Comparison of ENCODE assay signal across 17 cellular contexts in the genomic region with DNA sequence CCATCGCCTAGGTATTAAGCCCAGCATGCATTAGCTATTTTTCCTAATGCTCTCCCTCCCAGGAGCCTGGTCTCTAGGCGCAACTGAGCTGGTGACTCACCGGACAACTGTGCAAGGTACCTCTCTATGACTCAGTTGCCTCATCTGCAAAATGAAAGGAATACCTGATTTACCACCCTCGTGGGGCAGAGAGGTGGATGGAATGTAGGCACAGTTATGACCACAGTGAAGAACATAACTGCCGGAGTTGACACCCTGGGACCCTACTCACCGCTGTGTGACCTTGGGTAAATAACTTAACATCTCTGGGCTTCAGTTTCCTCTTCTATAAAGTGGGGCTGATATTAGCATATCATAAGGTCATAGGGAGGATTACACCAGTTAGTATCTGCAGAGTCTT. TPM values are rescaled to one million over a fixed set of nuclear protein-coding genes. Genes with fewer than 3 reads are reported as not detected.
DNase-seq lines count a peak whose midpoint lies in the region; ATAC-seq, FAIRE-seq and TF ChIP-seq lines count a peak whose summit lies in the region.
"Had no signal": no experiment of that assay in that cellular context is flagged by ENCODE, and none has a peak within 500 bp of the region (broad histone marks: within the 10 kb centered on the region; RNA-seq: fewer than 3 reads in every experiment).

No MANE protein-coding gene starts in this region.

- peaks cover 7% of the 10 kb centered on the region for H3K23me2 ChIP-seq in H1 (ENCODE audit: low read depth, low read length)

- no peak overlapping the region for H3K14ac ChIP-seq in H1 (ENCODE audit: insufficient read length)

- H3K9ac ChIP-seq in H1 (replicated peaks in 1 of 4; ENCODE audit: extremely low read depth in 1 of 4, low read depth in 3 of 4, low read length in 3 of 4), result no peak overlapping the region
- H3K9ac ChIP-seq in mesendoderm (ENCODE audit: low read length), result no peak overlapping the region

- H2BK120ac ChIP-seq in H1 (replicated peaks; ENCODE audit: low read depth, low read length) (no peak overlapping the region), mesendoderm (ENCODE audit: low read depth, low read length) (no peak overlapping the region)

- H3K79me1 ChIP-seq in H1 (ENCODE audit: low read depth, low read length) (peaks cover 12% of the 10 kb centered on the region), mesendoderm (ENCODE audit: low read length) (peaks cover 30% of the 10 kb centered on the region)

- H3K27ac ChIP-seq in H1 (ENCODE audit: low read depth, low read length) (no peak overlapping the region), mesendoderm (ENCODE audit: low read depth, low read length) (no peak overlapping the region)
- H3K27ac ChIP-seq: sigmoid colon, tibial artery had no signal

- POLR2A ChIA-PET in activated CD4-positive, alpha-beta memory T cell treated with anti-CD3 and anti-CD28 coated beads for 36 hours (lab: Charles Lee), result interaction anchor here (0.9 to 23.9 kb wide), 2 partner anchors 16 to 17 kb away, joined by 3 to 425 read pairs; a partner anchor contains a TSS
- POLR2A ChIA-PET in H1 (lab: Charles Lee; ENCODE audit: partially characterized antibody), result interaction anchor here (1.0 to 1.1 kb wide), 2 partner anchors 12 to 13 kb away, joined by 3 to 4 read pairs; no protein-coding TSS in a partner anchor

- no peak for TF ChIP-seq RAD21 in H1 (IDR thresholded peaks at IDR 0.05 in 1 of 2, conservative IDR thresholded peaks at IDR 0.05 in 1 of 2; ENCODE audit: low read depth in 2 of 2, low read length in 2 of 2)

- H2AK5ac ChIP-seq in H1 (ENCODE audit: low read depth, low read length), result no peak overlapping the region
- H2AK5ac ChIP-seq in mesendoderm (ENCODE audit: low read length), result no peak overlapping the region

- no peak overlapping the region for H2BK20ac ChIP-seq in H1 (ENCODE audit: low read length)

- H3K4me2 ChIP-seq in H1 (ENCODE audit: insufficient read depth in 1 of 2, low read depth in 2 of 2, low read length in 2 of 2) (no peak overlapping the region), mesendoderm (ENCODE audit: low read length) (no peak overlapping the region)

- H3K4me1 ChIP-seq in H1 (replicated peaks in 1 of 4; ENCODE audit: control insufficient read depth in 3 of 4, insufficient read depth in 4 of 4, low read length in 3 of 4) (peaks cover 16 to 39% (median 27%) of the 10 kb centered on the region in 4 experiments), mesendoderm (ENCODE audit: control insufficient read depth, low read depth, low read length) (peaks cover 16% of the 10 kb centered on the region)

- H3K27ac Mint-ChIP-seq in activated CD4-positive, alpha-beta memory T cell treated with anti-CD3 and anti-CD28 coated beads for 36 hours, result peak overlapping the region; percentile 87

- H3K18ac ChIP-seq in H1 (ENCODE audit: extremely low read depth, low read length) (no peak overlapping the region), mesendoderm (ENCODE audit: low read length) (no peak overlapping the region)

- no peak for TF ChIP-seq EP300 in H1 (IDR thresholded peaks at IDR 0.05; ENCODE audit: borderline replicate concordance in 1 of 2, low read depth in 2 of 2, low read length in 2 of 2)

- H2BK12ac ChIP-seq in H1 (ENCODE audit: low read depth, low read length), result no peak overlapping the region

- H3K4me3 Mint-ChIP-seq in activated CD4-positive, alpha-beta memory T cell treated with anti-CD3 and anti-CD28 coated beads for 36 hours, result peak overlapping the region; percentile 66

- CTCF ChIA-PET in activated CD4-positive, alpha-beta memory T cell treated with anti-CD3 and anti-CD28 coated beads for 36 hours (lab: Charles Lee), result interaction anchor here (0.7 to 3.3 kb wide), 5 partner anchors 9 to 34 kb away, joined by 3 to 14 read pairs (median 6); no protein-coding TSS in a partner anchor
- CTCF ChIA-PET in H1 (lab: Charles Lee; ENCODE audit: partially characterized antibody), result interaction anchor here (2.2 kb wide), 1 partner anchor 17 kb away, joined by 8 read pairs; no protein-coding TSS in a partner anchor

- H3K23ac ChIP-seq in H1 (ENCODE audit: insufficient read length) (no peak overlapping the region), mesendoderm (ENCODE audit: low read length) (no peak overlapping the region)

- no peak overlapping the region for H2BK15ac ChIP-seq in H1 (ENCODE audit: low read length)
- no peak overlapping the region for H2BK15ac ChIP-seq in mesendoderm (replicated peaks; ENCODE audit: low read depth)

- no peak overlapping the region for H3K4me3 ChIP-seq in H1 (ENCODE audit: extremely low read depth in 1 of 4, insufficient read depth in 2 of 4, low read depth in 3 of 4, low read length in 4 of 4)
- no peak overlapping the region for H3K4me3 ChIP-seq in mesendoderm (ENCODE audit: low read length)
- H3K4me3 ChIP-seq: sigmoid colon, SJCRH30, tibial artery had no signal

- H3K27me3 Mint-ChIP-seq in activated CD4-positive, alpha-beta memory T cell treated with anti-CD3 and anti-CD28 coated beads for 36 hours, result no peaks in the 10 kb centered on the region

- peaks cover 0 to 42% of the 10 kb centered on the region in 2 experiments; a peak in 3 of 4 replicates for H3K79me2 ChIP-seq in H1 (ENCODE audit: control insufficient read depth in 1 of 2, insufficient read depth in 2 of 2, low read length in 2 of 2)
- peaks cover 41% of the 10 kb centered on the region for H3K79me2 ChIP-seq in mesendoderm (ENCODE audit: control insufficient read depth, insufficient read depth, low read length)

- ATAC-seq in HG02970 (IDR thresholded peaks at IDR 0.05; ENCODE audit: low FRiP score, unreplicated experiment), result no peak

- H2BK5ac ChIP-seq in H1 (ENCODE audit: low read depth, low read length) (no peak overlapping the region), mesendoderm (ENCODE audit: low read length) (no peak overlapping the region)

- TF ChIP-seq CTCF in H1 (IDR thresholded peaks at IDR 0.05; ENCODE audit: control extremely low read depth in 1 of 3, insufficient read depth in 1 of 3, low read depth in 1 of 3, low read length in 3 of 3), result no peak

- no peak overlapping the region for H4K5ac ChIP-seq in H1 (ENCODE audit: insufficient read length, low read depth, low read length)
- no peak overlapping the region for H4K5ac ChIP-seq in mesendoderm (ENCODE audit: low read length)

- H3K27me3 ChIP-seq in H1 (replicated peaks in 1 of 4; ENCODE audit: control insufficient read depth in 3 of 4, extremely low read depth in 1 of 4, insufficient read depth in 3 of 4, low read length in 3 of 4), result peaks cover 0 to 7% (median 3%) of the 10 kb centered on the region in 4 experiments; a peak in 4 of 7 replicates
- H3K27me3 ChIP-seq in mesendoderm (ENCODE audit: insufficient read depth, low read length, poor library complexity), result no peaks in the 10 kb centered on the region
- H3K27me3 ChIP-seq: SJCRH30 had no signal

- no peak overlapping the region for H3K56ac ChIP-seq in H1 (replicated peaks; ENCODE audit: insufficient read length, low read depth, low read length)
- no peak overlapping the region for H3K56ac ChIP-seq in mesendoderm (ENCODE audit: low read length)

- no peaks in the 10 kb centered on the region for H3K9me3 Mint-ChIP-seq in activated CD4-positive, alpha-beta memory T cell treated with anti-CD3 and anti-CD28 coated beads for 36 hours

- no peaks in the 10 kb centered on the region for H3K9me3 ChIP-seq in H1 (ENCODE audit: insufficient read depth in 2 of 2, low read depth in 1 of 2, low read length in 1 of 2)
- H3K9me3 ChIP-seq: sigmoid colon, SJCRH30, tibial artery had no signal

- H4K20me1 ChIP-seq in H1 (replicated peaks in 1 of 2; ENCODE audit: control insufficient read depth in 1 of 2, insufficient read depth in 2 of 2, low read length in 2 of 2), result peaks cover 3 to 4% of the 10 kb centered on the region in 2 experiments

- FAIRE-seq in H1 (lab: Jason Lieb, UNC), result no peak
- FAIRE-seq in urothelium cell line (lab: Jason Lieb, UNC), result no peak
- FAIRE-seq: H54 had no signal

- no peak overlapping the region for H3K4ac ChIP-seq in H1 (replicated peaks; ENCODE audit: insufficient read length, low read depth, low read length)
- no peak overlapping the region for H3K4ac ChIP-seq in mesendoderm (ENCODE audit: low read depth, low read length)

- H3K4me1 Mint-ChIP-seq in activated CD4-positive, alpha-beta memory T cell treated with anti-CD3 and anti-CD28 coated beads for 36 hours (ENCODE audit: low read depth), result peaks cover 82% of the 10 kb centered on the region

- no peak for TF ChIP-seq POLR2A in H1 (IDR thresholded peaks at IDR 0.05; ENCODE audit: control extremely low read depth in 1 of 2, low read depth in 2 of 2, low read length in 2 of 2)

- no peak overlapping the region for H2AFZ ChIP-seq in H1 (ENCODE audit: low read length)

- H4K8ac ChIP-seq in H1 (ENCODE audit: extremely low read depth, insufficient read depth, low read length), result no peak overlapping the region
- H4K8ac ChIP-seq in mesendoderm (ENCODE audit: low read depth, low read length), result no peak overlapping the region

- DNase-seq in stimulated activated naive CD4-positive, alpha-beta T cell treated with Interleukin-2 at 50 U/mL for 16 hours (lab: John Stamatoyannopoulos, UW), result peak; percentile 42
- no peak for DNase-seq in stimulated activated naive CD4-positive, alpha-beta T cell (lab: John Stamatoyannopoulos, UW)
- peak; percentile 64 for DNase-seq in activated CD4-positive, alpha-beta memory T cell treated with anti-CD3 and anti-CD28 coated beads for 36 hours
- DNase-seq in H1 (ENCODE audit: low read depth in 1 of 2, low spot score in 2 of 2) (no peak), urothelium cell line (ENCODE audit: low spot score) (no peak), mesendoderm (no peak)
- DNase-seq: C1 segment of cervical spinal cord, DMS53, foreskin fibroblast, MV-4-11, NCI-H2081, NCI-H524, sigmoid colon, tibial artery had no signal

- H3K36me3 Mint-ChIP-seq in activated CD4-positive, alpha-beta memory T cell treated with anti-CD3 and anti-CD28 coated beads for 36 hours, result peaks cover 54% of the 10 kb centered on the region

- WGBS in H1 (ENCODE audit: extremely low coverage in 1 of 2, insufficient coverage in 1 of 2, insufficient read length in 1 of 2, insufficient replicate concordance in 2 of 2, low coverage in 1 of 2, low lambda C conversion rate in 2 of 2, missing lambda C conversion rate in 1 of 2), 2 experiments, result 92% methylated on average over 6 of the region's 6 CpGs; no CpG with 5 or more reads in 1 of the 2 experiments
- whole genome bisulfite sequencing in mesendoderm (ENCODE audit: extremely low coverage, insufficient coverage, low lambda C conversion rate), result no CpG with 5 or more reads among the region's 6 CpGs

- H3K36me3 ChIP-seq in H1 (ENCODE audit: control insufficient read depth in 2 of 4, insufficient read depth in 4 of 4, low read length in 3 of 4) (no peaks in the 10 kb centered on the region), mesendoderm (ENCODE audit: control insufficient read depth, insufficient read depth, low read length) (no peaks in the 10 kb centered on the region)
- H3K36me3 ChIP-seq: sigmoid colon, SJCRH30, tibial artery had no signal

- intact Hi-C loops in activated CD4-positive, alpha-beta memory T cell treated with anti-CD3 and anti-CD28 coated beads for 36 hours (cut with micrococcal nuclease), result loop anchor here (1.0 kb wide), 2 partner anchors 8 to 10 kb away; no protein-coding TSS in a partner anchor

- H4K91ac ChIP-seq in H1 (replicated peaks; ENCODE audit: insufficient read length, low read length), result no peak overlapping the region

RNA-seq across cellular contexts. Expression of a gene that starts 22.6 kb away (rescaled TPM):
- 10 to 100 TPM; 48.9 to 49.1 TPM for total RNA-seq in activated CD4-positive, alpha-beta memory T cell treated with anti-CD3 and anti-CD28 coated beads for 36 hours
- 5.9 TPM in 2 replicates for total RNA-seq in H1 (2021; fragmentation: NEBNext Ultra II Directional; extraction: Animal tissue kit (Norgen Biotek cat#: 25700))
- polyA plus RNA-seq in H1 (2011; rRNA removed), result 0.63 and 0.80 TPM in 2 replicates
- polyA plus RNA-seq in H1 (2011; cell fraction: cytosol; rRNA removed), result 0.85 TPM
- polyA plus RNA-seq in H1 (2011; cell fraction: nucleus; rRNA removed), result 1.5 TPM
- 1.1 to 2.2 TPM (median 1.2 TPM) in 4 replicates for polyA plus RNA-seq in H1 (2012, experiment 1 of 2)
- polyA plus RNA-seq in H1 (2012, experiment 2 of 2), result 0.22 TPM
- 2.1 TPM for polyA plus RNA-seq in H1 (2013, experiment 1 of 2)
- 2.1 TPM for polyA plus RNA-seq in H1 (2013, experiment 2 of 2)
- 1.7 and 1.9 TPM in 2 replicates for polyA minus RNA-seq in H1 (2011; rRNA and poly(A)+ RNA removed)
- polyA minus RNA-seq in H1 (2011; cell fraction: cytosol; rRNA and poly(A)+ RNA removed), result 3.2 TPM
- 4.1 TPM for polyA minus RNA-seq in H1 (2011; cell fraction: nucleus; rRNA and poly(A)+ RNA removed)
- polyA plus RNA-seq in mesendoderm (2013, experiment 1 of 2), result 2.8 TPM
- 2.5 TPM for polyA plus RNA-seq in mesendoderm (2013, experiment 2 of 2)

Comparison
In these comparisons a context has a peak if more than half of its experiments do, and no peak if none do; other contexts are left out.
1. DNase-seq: peak in stimulated activated naive CD4-positive, alpha-beta T cell treated with Interleukin-2 at 50 U/mL for 16 hours (single experiment) and activated CD4-positive, alpha-beta memory T cell treated with anti-CD3 and anti-CD28 coated beads for 36 hours (single experiment); none in stimulated activated naive CD4-positive, alpha-beta T cell (0 of 6), H1 (0 of 2), urothelium cell line (single experiment) and mesendoderm (single experiment).